ENCODE assay signal across 22 cellular contexts in the genomic region with DNA sequence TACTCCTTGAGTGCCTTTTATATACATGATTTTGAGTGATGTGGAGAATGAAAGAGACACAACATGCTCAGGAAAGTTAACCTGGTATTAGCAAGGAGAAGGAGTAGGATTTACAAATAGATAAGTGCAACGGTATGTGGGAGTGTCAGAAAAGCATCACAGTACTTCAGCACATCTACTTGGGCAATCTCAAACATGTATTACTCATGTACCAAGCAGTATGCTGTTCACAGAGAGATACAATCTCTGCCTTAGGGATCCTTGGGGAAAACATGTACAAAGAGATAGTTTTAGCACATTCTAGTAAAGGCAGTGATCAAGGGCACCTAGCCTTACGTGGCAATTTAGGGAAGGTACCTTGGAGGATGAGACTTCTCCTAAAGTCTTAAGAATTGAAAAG.
DNase-seq lines count a peak whose midpoint lies in the region; ATAC-seq and TF ChIP-seq lines count a peak whose summit lies in the region.
"Had no signal": no experiment of that assay in that cellular context is flagged by ENCODE, and none has a peak within 500 bp of the region (broad histone marks: within the 10 kb centered on the region; RNA-seq: fewer than 3 reads in every experiment).

No MANE protein-coding gene starts in this region.

- DNase-seq in M059J (ENCODE audit: low read depth) (peak; percentile 11), choroid plexus epithelial cell (ENCODE audit: low read depth) (peak; percentile 79), suprapubic skin (ENCODE audit: low spot score in 2 of 2) (no peak), DMS153 (lab: John Stamatoyannopoulos, UW) (no peak)
- DNase-seq in activated CD4-positive, alpha-beta T cell treated with anti-CD3 and anti-CD28 coated beads for 48 hours: no peak
- no peak for DNase-seq in activated CD4-positive, CD25-positive, alpha-beta regulatory T cell (lab: John Stamatoyannopoulos, UW)
- DNase-seq: activated CD4-positive, alpha-beta T cell treated with anti-CD3 and anti-CD28 coated beads for 4 hours; activated effector memory CD4-positive, alpha-beta T cell treated with Interleukin-2 at 50 U/mL for 16 hours; amygdala; endodermal cell; GF-D8; head of caudate nucleus; KG1; lower lobe of right lung; NCI-H1105 treated with DMSO at 0.1 percent for 48 hours; spleen; substantia nigra; T1000 had no signal

- ATAC-seq in gastroesophageal sphincter (no peak), GM21423 (IDR thresholded peaks at IDR 0.05; ENCODE audit: unreplicated experiment) (no peak)
- ATAC-seq: lower lobe of right lung had no signal

- H3K9me3 ChIP-seq in gastroesophageal sphincter (no peaks in the 10 kb centered on the region), suprapubic skin (no peaks in the 10 kb centered on the region)
- H3K9me3 ChIP-seq: lower lobe of right lung, spleen had no signal

- no peaks in the 10 kb centered on the region for H3K36me3 ChIP-seq in gastroesophageal sphincter
- H3K36me3 ChIP-seq in suprapubic skin: no peaks in the 10 kb centered on the region
- H3K36me3 ChIP-seq: lower lobe of right lung, spleen had no signal

- H3K4me3 ChIP-seq in choroid plexus epithelial cell (ENCODE audit: low read depth, low read length) (no peak overlapping the region), gastroesophageal sphincter (no peak overlapping the region), suprapubic skin (no peak overlapping the region)
- H3K4me3 ChIP-seq: lower lobe of right lung, SK-N-MC, spleen had no signal

- peaks cover 3 to 59% (median 14%) of the 10 kb centered on the region in 3 donors for H3K4me1 ChIP-seq in gastroesophageal sphincter
- H3K4me1 ChIP-seq in suprapubic skin: peaks cover 53% of the 10 kb centered on the region
- H3K4me1 ChIP-seq: lower lobe of right lung, spleen had no signal

- no peaks in the 10 kb centered on the region for H3K27me3 ChIP-seq in gastroesophageal sphincter
- H3K27me3 ChIP-seq in suprapubic skin: no peaks in the 10 kb centered on the region
- H3K27me3 ChIP-seq: spleen had no signal

- H3K27ac ChIP-seq in gastroesophageal sphincter (peak overlapping the region in 3 of 4 donors; percentile 76 to 77 (median 76)), suprapubic skin (peak overlapping the region; percentile 70)
- H3K27ac ChIP-seq: lower lobe of right lung, parathyroid adenoma, SK-N-MC, spleen had no signal

- WGBS in gastroesophageal sphincter (ENCODE audit: low coverage in 1 of 2), 2 donors: 86 to 100% methylated on average over 2 of the region's 2 CpGs
- whole genome bisulfite sequencing in suprapubic skin: 59% methylated on average over 2 of the region's 2 CpGs

- TF ChIP-seq CTCF in choroid plexus epithelial cell (conservative IDR thresholded peaks at IDR 0.05; ENCODE audit: low read depth, low read length) (no peak), gastroesophageal sphincter (IDR thresholded peaks at IDR 0.05) (no peak), suprapubic skin (IDR thresholded peaks at IDR 0.05) (no peak)

- TF ChIP-seq EP300 in gastroesophageal sphincter (IDR thresholded peaks at IDR 0.05) (no peak), suprapubic skin (IDR thresholded peaks at IDR 0.05) (no peak)

- TF ChIP-seq POLR2A in gastroesophageal sphincter (IDR thresholded peaks at IDR 0.05): no peak
- no peak for TF ChIP-seq POLR2A in suprapubic skin (IDR thresholded peaks at IDR 0.05)

Comparison
In these comparisons a context has a peak if more than half of its experiments do, and no peak if none do; other contexts are left out.
1. DNase-seq: peak in M059J (single experiment) and choroid plexus epithelial cell (single experiment); none in suprapubic skin (0 of 2), DMS153 (single experiment), activated CD4-positive, alpha-beta T cell treated with anti-CD3 and anti-CD28 coated beads for 48 hours (single experiment) and activated CD4-positive, CD25-positive, alpha-beta regulatory T cell (0 of 4).